In genomic region chr3:52685705-52686691, GRCh38 we compare ENCODE assay signal across 1 cellular context.
A peak's percentile ranks its signal among the peaks of the same experiment; 100 is the strongest.
TF ChIP-seq lines count a peak whose summit lies in the region.

GNL3 (plus strand) TSS chr3:52686032; CDS start chr3:52686093, 61 bp downstream.
PBRM1 (minus strand) TSS chr3:52685913.

TF ChIP-seq in HepG2, 621 proteins besides CTCF, POLR2A, EP300 and RAD21 (continued from another document and continues in another):
- TF ChIP-seq SUZ12 (IDR thresholded peaks at IDR 0.05; ENCODE audit: low read depth, low read length), result no peak
- peak; percentile 89 for TF ChIP-seq KLF15 (CRISPR knock-in tag; IDR thresholded peaks at IDR 0.05; ENCODE audit: borderline replicate concordance)
- 0 out of 2 replicates have a peak, but pooled peaks have one; percentile 31 for TF ChIP-seq ZBTB37 (CRISPR knock-in tag; IDR thresholded peaks at IDR 0.05)
- TF ChIP-seq CHD4 (IDR thresholded peaks at IDR 0.05; ENCODE audit: borderline replicate concordance, low read length), result no peak
- 0 out of 2 replicates have a peak, but pooled peaks have one; percentile 39 for TF ChIP-seq RERE (CRISPR knock-in tag; IDR thresholded peaks at IDR 0.05; ENCODE audit: low read depth)
- TF ChIP-seq ZNF746 (CRISPR knock-in tag; IDR thresholded peaks at IDR 0.05), result no peak; the same call in 1 of the 2 replicates
- no peak for TF ChIP-seq SATB2 (CRISPR knock-in tag; IDR thresholded peaks at IDR 0.05)
- peak; percentile 69 for TF ChIP-seq PATZ1 (CRISPR knock-in tag; IDR thresholded peaks at IDR 0.05)
- peak; percentile 97 for TF ChIP-seq HDAC1 (CRISPR knock-in tag; IDR thresholded peaks at IDR 0.05)
- TF ChIP-seq ZNF619 (CRISPR knock-in tag; IDR thresholded peaks at IDR 0.05), result peak; percentile 96
- peak; percentile 98 for TF ChIP-seq MXD3 (CRISPR knock-in tag; IDR thresholded peaks at IDR 0.05)
- peak; percentile 100 for TF ChIP-seq YEATS4 (CRISPR knock-in tag; IDR thresholded peaks at IDR 0.05; ENCODE audit: borderline replicate concordance)
- no peak for TF ChIP-seq NFE2L1 (CRISPR knock-in tag; IDR thresholded peaks at IDR 0.05; ENCODE audit: borderline replicate concordance)
- TF ChIP-seq ZBTB38 (CRISPR knock-in tag; IDR thresholded peaks at IDR 0.05), result peak; percentile 73
- peak; percentile 86; the same call in 1 of the 2 replicates for TF ChIP-seq SNAI1 (CRISPR knock-in tag; IDR thresholded peaks at IDR 0.05; ENCODE audit: borderline replicate concordance)
- peak; percentile 36; the same call in 1 of the 2 replicates for TF ChIP-seq ZBTB7B (CRISPR knock-in tag; IDR thresholded peaks at IDR 0.05)
- TF ChIP-seq KDM5A (IDR thresholded peaks at IDR 0.05; ENCODE audit: borderline replicate concordance, low read length), result peak; percentile 55; the same call in 1 of the 2 replicates
- TF ChIP-seq ZNF747 (CRISPR knock-in tag; IDR thresholded peaks at IDR 0.05; ENCODE audit: borderline replicate concordance), result no peak
- peak; percentile 47; the same call in 1 of the 2 replicates for TF ChIP-seq ZNF362 (CRISPR knock-in tag; IDR thresholded peaks at IDR 0.05; ENCODE audit: borderline replicate concordance)
- no peak for TF ChIP-seq NFE2L2 (IDR thresholded peaks at IDR 0.05; ENCODE audit: low read length)
- peak; percentile 60; the same call in 1 of the 2 replicates for TF ChIP-seq ZBTB34 (CRISPR knock-in tag; IDR thresholded peaks at IDR 0.05)
- TF ChIP-seq FOXC1 (CRISPR knock-in tag; IDR thresholded peaks at IDR 0.05; ENCODE audit: borderline replicate concordance), result peak; percentile 94
- TF ChIP-seq ZMYM3 (CRISPR knock-in tag; IDR thresholded peaks at IDR 0.05), result peak; percentile 49; the same call in 1 of the 2 replicates
- TF ChIP-seq DPF2 (CRISPR knock-in tag; IDR thresholded peaks at IDR 0.05; ENCODE audit: borderline replicate concordance, low read depth), result no peak
- peak; percentile 89; the same call in 1 of the 2 replicates for TF ChIP-seq SAFB2 (CRISPR knock-in tag; IDR thresholded peaks at IDR 0.05; ENCODE audit: borderline replicate concordance, low read depth)
- peak; percentile 20; the same call in 1 of the 2 replicates for TF ChIP-seq CENPT (CRISPR knock-in tag; IDR thresholded peaks at IDR 0.05; ENCODE audit: low read depth)
- no peak for TF ChIP-seq RELA (CRISPR knock-in tag; IDR thresholded peaks at IDR 0.05)
- TF ChIP-seq ZNF605 (CRISPR knock-in tag; IDR thresholded peaks at IDR 0.05), result peak; percentile 97
- peak; percentile 87; the same call in 1 of the 2 replicates for TF ChIP-seq ZNF782 (CRISPR knock-in tag; IDR thresholded peaks at IDR 0.05; ENCODE audit: borderline replicate concordance)
- no peak for TF ChIP-seq ZNF577 (CRISPR knock-in tag; IDR thresholded peaks at IDR 0.05; ENCODE audit: borderline replicate concordance, low read depth)
- TF ChIP-seq ZNF281 (CRISPR knock-in tag; IDR thresholded peaks at IDR 0.05; ENCODE audit: borderline replicate concordance), result peak; percentile 48; the same call in 1 of the 2 replicates
- TF ChIP-seq ZNF136 (CRISPR knock-in tag; IDR thresholded peaks at IDR 0.05; ENCODE audit: low read depth), result no peak
- no peak for TF ChIP-seq HMGA1 (CRISPR knock-in tag; conservative IDR thresholded peaks at IDR 0.05)
- peak; percentile 92 for TF ChIP-seq ZNF329 (CRISPR knock-in tag; IDR thresholded peaks at IDR 0.05; ENCODE audit: low read depth)
- TF ChIP-seq FLYWCH1 (CRISPR knock-in tag; IDR thresholded peaks at IDR 0.05), result no peak
- TF ChIP-seq ATF3 (CRISPR knock-in tag; IDR thresholded peaks at IDR 0.05), result peak; percentile 62
- no peak for TF ChIP-seq CEBPB (IDR thresholded peaks at IDR 0.05; ENCODE audit: borderline replicate concordance, low read depth, low read length)
- peak; percentile 83; the same call in 1 of the 2 replicates for TF ChIP-seq ZNF275 (CRISPR knock-in tag; IDR thresholded peaks at IDR 0.05; ENCODE audit: borderline replicate concordance)
- TF ChIP-seq ZSCAN29 (CRISPR knock-in tag; conservative IDR thresholded peaks at IDR 0.05), result no peak
